In the genomic region with DNA sequence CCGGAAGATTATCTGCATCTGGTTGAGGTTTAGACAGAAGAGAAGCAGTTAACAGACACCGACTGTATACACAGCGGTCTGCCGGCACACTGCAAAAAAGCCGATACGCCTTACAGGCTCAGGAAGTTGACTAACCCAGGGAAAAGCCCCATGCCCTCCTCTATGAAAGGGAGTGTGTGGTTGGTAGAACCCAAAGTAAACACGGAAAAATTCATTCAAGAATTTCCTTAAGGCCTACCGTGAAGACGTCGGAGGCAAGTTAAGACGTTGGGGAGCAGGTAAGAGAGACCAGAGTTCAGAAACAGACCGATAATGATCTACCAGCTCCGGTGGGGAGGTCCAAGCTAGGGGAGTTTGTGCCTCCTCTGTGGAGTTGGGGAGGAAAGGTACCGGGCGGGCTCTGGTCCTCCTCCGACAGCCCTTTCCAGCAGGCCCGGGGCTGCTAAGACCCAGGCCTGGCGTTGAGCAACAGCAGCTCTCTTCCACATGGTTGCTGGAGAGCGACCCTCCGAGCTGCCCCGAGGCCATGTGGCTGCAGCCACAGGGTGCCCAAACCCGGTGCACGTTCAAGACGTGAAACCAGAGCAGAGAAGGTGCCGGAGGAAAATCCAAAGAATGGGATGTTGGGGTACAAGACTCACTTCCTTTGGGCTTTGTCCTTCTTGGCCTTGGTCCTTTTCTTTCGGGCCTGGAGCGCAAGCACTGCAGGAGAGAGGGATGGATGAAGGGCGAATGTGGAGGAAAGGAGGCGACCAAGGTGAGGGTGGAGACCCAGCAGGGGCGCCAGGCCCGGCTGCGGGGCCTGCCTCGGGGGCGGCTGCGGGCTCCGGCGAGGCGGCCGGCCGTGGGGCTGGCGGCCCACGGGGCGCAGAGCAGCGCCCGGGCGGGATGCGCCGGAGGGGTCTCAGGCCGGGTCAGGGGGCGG, we compare ENCODE assay signal across 8 cellular contexts. TPM values are rescaled to one million over a fixed set of nuclear protein-coding genes. Genes with fewer than 3 reads are reported as not detected.
DNase-seq lines count a peak whose midpoint lies in the region; ATAC-seq and TF ChIP-seq lines count a peak whose summit lies in the region.

No MANE protein-coding gene starts in this region.

- TF ChIP-seq CTCF in esophagus muscularis mucosa (IDR thresholded peaks at IDR 0.05) = no peak

- no peaks in the 10 kb centered on the region for H3K27me3 ChIP-seq in esophagus muscularis mucosa

- no peak for TF ChIP-seq EP300 in esophagus muscularis mucosa (IDR thresholded peaks at IDR 0.05)

- no peaks in the 10 kb centered on the region for H3K27me3 Mint-ChIP-seq in natural killer cell treated with Interleukin-12 subunit alpha and Interleukin-12 subunit beta and Interleukin-15 and Interleukin-18, amount 100 ng/mL, for 72 hours

- ATAC-seq in HG02610 (IDR thresholded peaks at IDR 0.05; ENCODE audit: unreplicated experiment) = peak; percentile 49
- peak; percentile 76 to 78 for ATAC-seq in natural killer cell treated with Interleukin-12 subunit alpha and Interleukin-12 subunit beta and Interleukin-15 and Interleukin-18, amount 100 ng/mL, for 72 hours
- peak; percentile 85 for ATAC-seq in stimulated activated naive CD8-positive, alpha-beta T cell treated with anti-CD3 and anti-CD28 coated beads, Interleukin-15, Interleukin-2, amounts not matched to agents 100 U/mL and 50 U/mL, for 24 hours

- peak; percentile 7 for DNase-seq in NCI-H2196 (lab: John Stamatoyannopoulos, UW; ENCODE audit: unreplicated experiment)
- DNase-seq in NCI-H2196 treated with DMSO at 0.1 percent for 48 hours (lab: John Stamatoyannopoulos, UW; ENCODE audit: unreplicated experiment) = no peak
- DNase-seq in NCI-H510A (lab: John Stamatoyannopoulos, UW) = peak; percentile 29
- DNase-seq in activated T-cell treated with anti-CD3 and anti-CD28 coated beads for 1 hour (ENCODE audit: low read depth) = peak; percentile 28
- DNase-seq in esophagus muscularis mucosa (ENCODE audit: extremely low spot score) = peak; percentile 89
- DNase-seq in natural killer cell treated with Interleukin-12 subunit alpha and Interleukin-12 subunit beta and Interleukin-15 and Interleukin-18, amount 100 ng/mL, for 72 hours (ENCODE audit: low spot score) = peak; percentile 78
- peak; percentile 59 for DNase-seq in stimulated activated naive CD8-positive, alpha-beta T cell treated with anti-CD3 and anti-CD28 coated beads, Interleukin-15, Interleukin-2, amounts not matched to agents 100 U/mL and 50 U/mL, for 24 hours

- no peaks in the 10 kb centered on the region for H3K9me3 ChIP-seq in esophagus muscularis mucosa

- H3K36me3 ChIP-seq in esophagus muscularis mucosa = peaks cover 0 to 11% (median 0%) of the 10 kb centered on the region in 4 donors

- no peak for TF ChIP-seq POLR2A in esophagus muscularis mucosa (IDR thresholded peaks at IDR 0.05; ENCODE audit: low read depth)

- H3K27ac ChIP-seq in esophagus muscularis mucosa (replicated peaks in 1 of 4) = peak overlapping the region; percentile 80 to 85 (median 82)

- peak overlapping the region; percentile 83 to 99 (median 96) for H3K4me3 ChIP-seq in esophagus muscularis mucosa

- no peaks in the 10 kb centered on the region for H3K9me3 Mint-ChIP-seq in natural killer cell treated with Interleukin-12 subunit alpha and Interleukin-12 subunit beta and Interleukin-15 and Interleukin-18, amount 100 ng/mL, for 72 hours

- peaks cover 10 to 43% (median 34%) of the 10 kb centered on the region in 4 donors for H3K4me1 ChIP-seq in esophagus muscularis mucosa

- 3% methylated on average over 24 of the region's 50 CpGs for WGBS in esophagus muscularis mucosa

- H3K36me3 Mint-ChIP-seq in natural killer cell treated with Interleukin-12 subunit alpha and Interleukin-12 subunit beta and Interleukin-15 and Interleukin-18, amount 100 ng/mL, for 72 hours = peaks cover 12% of the 10 kb centered on the region

- H3K4me1 Mint-ChIP-seq in natural killer cell treated with Interleukin-12 subunit alpha and Interleukin-12 subunit beta and Interleukin-15 and Interleukin-18, amount 100 ng/mL, for 72 hours (ENCODE audit: low read depth in 2 of 2) = peaks cover 32 to 41% of the 10 kb centered on the region in 2 donors

- H3K27ac Mint-ChIP-seq in natural killer cell treated with Interleukin-12 subunit alpha and Interleukin-12 subunit beta and Interleukin-15 and Interleukin-18, amount 100 ng/mL, for 72 hours = peak overlapping the region; percentile 91 to 95

- intact Hi-C loops in esophagus muscularis mucosa (cut with DNase I) = no loop called here

- H3K4me3 Mint-ChIP-seq in natural killer cell treated with Interleukin-12 subunit alpha and Interleukin-12 subunit beta and Interleukin-15 and Interleukin-18, amount 100 ng/mL, for 72 hours = peak overlapping the region; percentile 100

RNA-seq across cellular contexts. Expression of a gene that starts 0.8 kb away (rescaled TPM):
- total RNA-seq in esophagus muscularis mucosa = 10 to 100 TPM; 25.4 to 36.5 (median 30.4) TPM
- 100 to 1,000 TPM in 1 of 2 donors, 10 to 100 TPM in 1; 70.6 to 140 TPM for total RNA-seq in natural killer cell treated with Interleukin-12 subunit alpha and Interleukin-12 subunit beta and Interleukin-15 and Interleukin-18, amount 100 ng/mL, for 72 hours
